In the genomic region with DNA sequence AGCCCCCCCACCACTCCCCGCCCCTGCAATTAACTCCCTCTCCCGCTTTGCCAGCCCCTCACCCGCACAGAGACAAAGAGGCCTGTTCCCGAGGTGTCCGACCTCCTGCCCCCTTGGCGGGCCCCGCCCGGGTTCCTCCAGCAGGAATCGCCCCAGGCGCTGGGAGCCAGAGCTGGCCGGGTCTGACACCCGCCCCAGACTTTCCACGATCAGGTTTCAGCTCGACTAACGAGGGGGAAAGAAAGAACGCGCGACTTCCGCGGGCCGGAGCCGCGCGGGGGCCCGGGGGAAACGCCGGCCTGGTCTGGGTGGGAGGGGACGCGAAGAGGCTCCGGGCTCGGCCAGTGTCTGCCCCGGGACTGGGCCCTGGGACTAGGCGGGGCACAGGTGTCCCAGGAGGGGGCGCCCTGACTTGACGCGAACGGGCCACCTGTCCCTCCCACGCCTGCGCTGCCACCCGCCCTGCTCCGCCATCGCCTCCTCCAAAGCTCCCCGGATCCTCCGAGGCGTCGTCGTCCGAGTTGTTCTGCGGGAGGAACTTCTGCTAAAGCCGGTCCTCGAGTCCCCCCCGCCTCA, we compare ENCODE assay signal across 9 cellular contexts. TPM values are rescaled to one million over a fixed set of nuclear protein-coding genes. Genes with fewer than 3 reads are reported as not detected.
DNase-seq lines count a peak whose midpoint lies in the region; ATAC-seq and TF ChIP-seq lines count a peak whose summit lies in the region.
"Had no signal": no experiment of that assay in that cellular context is flagged by ENCODE, and none has a peak within 500 bp of the region (broad histone marks: within the 10 kb centered on the region; RNA-seq: fewer than 3 reads in every experiment).

No MANE protein-coding gene starts in this region.

- no peak overlapping the region for H2BK5ac ChIP-seq in IMR-90 (ENCODE audit: low read depth, low read length, poor library complexity, severe bottlenecking)

- POLR2A ChIA-PET in IMR-90 (lab: Charles Lee; ENCODE audit: unreplicated experiment), result interaction anchor here (1.1 kb wide), 1 partner anchor 32 kb away, joined by 10 read pairs; no protein-coding TSS in a partner anchor

- H2AK5ac ChIP-seq in IMR-90 (ENCODE audit: low read depth, low read length), result no peak overlapping the region

- H3K14ac ChIP-seq in IMR-90 (replicated peaks; ENCODE audit: low read depth, low read length), result no peak overlapping the region

- no peak overlapping the region for H2BK15ac ChIP-seq in IMR-90 (ENCODE audit: low read depth, low read length)

- peak overlapping the region; percentile 54 for H3K4me3 Mint-ChIP-seq in endothelial cell (ENCODE audit: unreplicated experiment)
- peak overlapping the region; percentile 30 for H3K4me3 Mint-ChIP-seq in stimulated activated naive CD8-positive, alpha-beta T cell treated with anti-CD3 and anti-CD28 coated beads, Interleukin-15, Interleukin-2, amounts not matched to agents 100 ng/mL and 50 ng/mL, for 24 hours

- intact Hi-C loops in IMR-90 (cut with micrococcal nuclease), result no loop called here

- H4K20me1 ChIP-seq in IMR-90 (ENCODE audit: insufficient read depth, low read length), result no peaks in the 10 kb centered on the region

- 2% methylated on average over 27 of the region's 52 CpGs; no CpG with 5 or more reads in 1 of the 2 experiments for WGBS in IMR-90 (ENCODE audit: extremely low coverage in 2 of 2, insufficient read length in 1 of 2), 2 experiments

- H4K91ac ChIP-seq in IMR-90 (ENCODE audit: insufficient read depth, low read depth, low read length), result no peak overlapping the region

- H3K9me1 ChIP-seq in IMR-90 (ENCODE audit: insufficient read depth, low read length), result no peaks in the 10 kb centered on the region

- H2BK20ac ChIP-seq in IMR-90 (ENCODE audit: low read depth, low read length), result no peak overlapping the region

- H3K27ac ChIP-seq in 22Rv1 (no peak overlapping the region), IMR-90 (ENCODE audit: insufficient read depth, low read length) (no peak overlapping the region), mucosa of rectum (ENCODE audit: low read depth in 2 of 2, low read length in 2 of 2) (peak overlapping the region in 1 of 2 donors; percentile 20)
- H3K27ac ChIP-seq: epithelial cell of prostate had no signal

- H3K4ac ChIP-seq in IMR-90 (ENCODE audit: low read depth, low read length), result no peak overlapping the region

- no peak overlapping the region for H2BK120ac ChIP-seq in IMR-90 (ENCODE audit: low read depth, low read length)

- no peak overlapping the region for H3K23ac ChIP-seq in IMR-90 (ENCODE audit: low read depth, low read length)

- TF ChIP-seq CTCF in 22Rv1 (IDR thresholded peaks at IDR 0.05), result peak; percentile 80
- peak; percentile 10 for TF ChIP-seq CTCF in GM13976 (IDR thresholded peaks at IDR 0.05; ENCODE audit: borderline replicate concordance, control extremely low read depth, extremely low read depth, insufficient read depth, missing control alignments)
- no peak for TF ChIP-seq CTCF in IMR-90 (conservative IDR thresholded peaks at IDR 0.05; ENCODE audit: low read depth, low read length)
- no peak for TF ChIP-seq CTCF in endothelial cell (IDR thresholded peaks at IDR 0.05; ENCODE audit: unreplicated experiment)

- ATAC-seq in IMR-90 (ENCODE audit: low read depth), result peak; percentile 46
- no peak for ATAC-seq in GM19328 (IDR thresholded peaks at IDR 0.05; ENCODE audit: unreplicated experiment)

- in situ Hi-C loops in GM13976 (cut with MboI; ENCODE audit: low sequenced_read_pairs, unreplicated experiment), result no loop called here
- in situ Hi-C loops in IMR-90 (cut with MboI; ENCODE audit: low sequenced_read_pairs), result no loop called here

- no peak overlapping the region for H3K27ac Mint-ChIP-seq in endothelial cell (ENCODE audit: unreplicated experiment)
- no peak overlapping the region for H3K27ac Mint-ChIP-seq in stimulated activated naive CD8-positive, alpha-beta T cell treated with anti-CD3 and anti-CD28 coated beads, Interleukin-15, Interleukin-2, amounts not matched to agents 100 ng/mL and 50 ng/mL, for 24 hours

- peak overlapping the region; percentile 79 for H2AFZ ChIP-seq in IMR-90 (replicated peaks; ENCODE audit: low read length, poor library complexity)

- no TSS peak for BruUV-seq in IMR-90 (replicated peaks; lab: Mats Ljungman, UMichigan)

- H3K4me2 ChIP-seq in IMR-90 (ENCODE audit: low read depth, low read length), result peak overlapping the region; percentile 57

- no peaks in the 10 kb centered on the region for H3K79me1 ChIP-seq in IMR-90 (ENCODE audit: low read depth in 1 of 2, low read length in 2 of 2)

- H4K8ac ChIP-seq in IMR-90 (ENCODE audit: low read depth in 2 of 2, low read length in 2 of 2), result no peak overlapping the region

- peaks cover 6% of the 10 kb centered on the region for H3K27me3 Mint-ChIP-seq in endothelial cell (ENCODE audit: unreplicated experiment)
- H3K27me3 Mint-ChIP-seq in stimulated activated naive CD8-positive, alpha-beta T cell treated with anti-CD3 and anti-CD28 coated beads, Interleukin-15, Interleukin-2, amounts not matched to agents 100 ng/mL and 50 ng/mL, for 24 hours, result peaks cover 64% of the 10 kb centered on the region

- H3K4me1 Mint-ChIP-seq in endothelial cell (ENCODE audit: unreplicated experiment), result peaks cover 18% of the 10 kb centered on the region
- H3K4me1 Mint-ChIP-seq in stimulated activated naive CD8-positive, alpha-beta T cell treated with anti-CD3 and anti-CD28 coated beads, Interleukin-15, Interleukin-2, amounts not matched to agents 100 ng/mL and 50 ng/mL, for 24 hours (ENCODE audit: low read depth), result no peaks in the 10 kb centered on the region

- TF ChIP-seq RAD21 in IMR-90 (IDR thresholded peaks at IDR 0.05; ENCODE audit: low read length), result no peak

- H3K9me3 ChIP-seq in IMR-90 (ENCODE audit: control insufficient read depth, insufficient read depth, low read length), result no peaks in the 10 kb centered on the region
- H3K9me3 ChIP-seq in mucosa of rectum (ENCODE audit: control insufficient read depth in 2 of 2, low read length in 2 of 2), result no peaks in the 10 kb centered on the region

- DNase-seq in GM13976 (ENCODE audit: low spot score) (peak; percentile 66), IMR-90 (no peak), endothelial cell (ENCODE audit: low spot score) (peak; percentile 45)
- peak; percentile 64 for DNase-seq in activated CD4-positive, alpha-beta T cell treated with anti-CD3 and anti-CD28 coated beads for 48 hours

- H3K36me3 ChIP-seq in IMR-90 (ENCODE audit: control insufficient read depth, insufficient read depth, low read length) (no peaks in the 10 kb centered on the region), mucosa of rectum (ENCODE audit: control insufficient read depth in 2 of 2, insufficient read depth in 2 of 2, low read length in 2 of 2) (no peaks in the 10 kb centered on the region)

- CTCF ChIA-PET in IMR-90 (lab: Yijun Ruan, JAX), result interaction anchor here (0.6 kb wide), 2 partner anchors 22 to 29 kb away, joined by 3 to 4 read pairs; no protein-coding TSS in a partner anchor

- peaks cover 3% of the 10 kb centered on the region; the same call in 1 of the 2 replicates for H3K4me1 ChIP-seq in IMR-90 (ENCODE audit: control insufficient read depth, insufficient read depth, low read length)
- peaks cover 3 to 11% of the 10 kb centered on the region in 2 donors for H3K4me1 ChIP-seq in mucosa of rectum (ENCODE audit: control insufficient read depth in 2 of 2, insufficient read depth in 2 of 2, low read length in 2 of 2)

- H2AK9ac ChIP-seq in IMR-90 (replicated peaks; ENCODE audit: low read depth, low read length, poor library complexity), result no peak overlapping the region

- H3K56ac ChIP-seq in IMR-90 (ENCODE audit: extremely low read depth, insufficient read depth, low read length), result no peak overlapping the region

- H4K5ac ChIP-seq in IMR-90 (ENCODE audit: low read depth, low read length), result no peak overlapping the region

- H3K9ac ChIP-seq in IMR-90 (ENCODE audit: low read depth, low read length), result no peak overlapping the region
- H3K9ac ChIP-seq in mucosa of rectum (ENCODE audit: low read depth in 1 of 2, low read length in 2 of 2), result peak overlapping the region in 1 of 2 donors; percentile 45

- no peak overlapping the region for H3K18ac ChIP-seq in IMR-90 (ENCODE audit: low read depth, low read length)

- H3K4me3 ChIP-seq in IMR-90 (ENCODE audit: insufficient read depth, low read depth, low read length) (peak overlapping the region; percentile 6; the same call in 1 of the 2 replicates), mucosa of rectum (ENCODE audit: low read length in 2 of 2) (peak overlapping the region; percentile 46 to 57)

- H3K36me3 Mint-ChIP-seq in endothelial cell (ENCODE audit: low read depth, unreplicated experiment), result no peaks in the 10 kb centered on the region
- no peaks in the 10 kb centered on the region for H3K36me3 Mint-ChIP-seq in stimulated activated naive CD8-positive, alpha-beta T cell treated with anti-CD3 and anti-CD28 coated beads, Interleukin-15, Interleukin-2, amounts not matched to agents 100 ng/mL and 50 ng/mL, for 24 hours (ENCODE audit: low read depth)

- no peak for TF ChIP-seq POLR2A in IMR-90 (IDR thresholded peaks at IDR 0.05; ENCODE audit: low read depth, low read length)

- dilution Hi-C loops in IMR-90 (cut with HindIII; ENCODE audit: low sequenced_read_pairs, unreplicated experiment), result no loop called here

- H3K9me3 Mint-ChIP-seq in endothelial cell (ENCODE audit: unreplicated experiment), result no peaks in the 10 kb centered on the region
- H3K9me3 Mint-ChIP-seq in stimulated activated naive CD8-positive, alpha-beta T cell treated with anti-CD3 and anti-CD28 coated beads, Interleukin-15, Interleukin-2, amounts not matched to agents 100 ng/mL and 50 ng/mL, for 24 hours, result no peaks in the 10 kb centered on the region

- H3K27me3 ChIP-seq in IMR-90 (ENCODE audit: control insufficient read depth, insufficient read depth, low read length) (peaks cover 37% of the 10 kb centered on the region), mucosa of rectum (ENCODE audit: control insufficient read depth in 2 of 2, insufficient read depth in 2 of 2, low read length in 2 of 2) (peaks cover 0 to 2% of the 10 kb centered on the region in 2 donors)

TF ChIP-seq in IMR-90, 13 proteins besides CTCF, POLR2A, EP300 and RAD21 (continues in another document):
- no peak for TF ChIP-seq MAZ (IDR thresholded peaks at IDR 0.05; ENCODE audit: borderline replicate concordance, low read depth, low read length)
- TF ChIP-seq RCOR1 (IDR thresholded peaks at IDR 0.05; ENCODE audit: insufficient replicate concordance, low read length), result no peak

RNA-seq across cellular contexts. Expression of a gene that starts 36.3 kb away (rescaled TPM):
- 2.5 and 2.8 TPM in 2 replicates for total RNA-seq in IMR-90 (2012; rRNA removed)
- 1.2 and 1.7 TPM in 2 replicates for polyA plus RNA-seq in IMR-90 (2012; rRNA removed)
- polyA plus RNA-seq in IMR-90 (2012; cell fraction: cytosol; rRNA removed), result 1.0 and 2.5 TPM in 2 replicates
- 1.1 and 1.9 TPM in 2 replicates for polyA plus RNA-seq in IMR-90 (2012; cell fraction: nucleus; rRNA removed; ENCODE audit: low replicate concordance)
- total RNA-seq in endothelial cell (ENCODE audit: unreplicated experiment), result 6.0 TPM

RNA-seq across cellular contexts. Expression of a gene that starts 59.8 kb away (rescaled TPM):
- total RNA-seq in IMR-90 (2012; rRNA removed), result under 0.01 TPM in 2 replicates
- 0.07 and 0.22 TPM in 2 replicates for polyA plus RNA-seq in IMR-90 (2012; rRNA removed)
- polyA plus RNA-seq in IMR-90 (2012; cell fraction: cytosol; rRNA removed), result 0.01 and 0.04 TPM in 2 replicates
- 0.03 and 0.11 TPM in 2 replicates for polyA plus RNA-seq in IMR-90 (2012; cell fraction: nucleus; rRNA removed; ENCODE audit: low replicate concordance)
- 0.72 TPM for total RNA-seq in endothelial cell (ENCODE audit: unreplicated experiment)

Comparison
In these comparisons a context has a peak if more than half of its experiments do, and no peak if none do; other contexts are left out.
1. CTCF ChIP-seq: peak in 22Rv1 (single experiment) and GM13976 (single experiment); none in IMR-90 (single experiment) and endothelial cell (single experiment).